8 cellular contexts compared by ENCODE assay signal in genomic region chr12:31589582-31589895, GRCh38. TPM values are rescaled to one million over a fixed set of nuclear protein-coding genes. Genes with fewer than 3 reads are reported as not detected.
DNase-seq lines count a peak whose midpoint lies in the region; ATAC-seq and TF ChIP-seq lines count a peak whose summit lies in the region.

No MANE protein-coding gene starts in this region.

- peak; percentile 60 for ATAC-seq in stimulated activated effector memory CD8-positive, alpha-beta T cell treated with anti-CD3 and anti-CD28 coated beads, Interleukin-12 subunit alpha, Interleukin-12 subunit beta, amount 100 ng/mL, for 72 hours
- no peak for ATAC-seq in HG02981 (IDR thresholded peaks at IDR 0.05; ENCODE audit: unreplicated experiment)

- DNase-seq in Caco-2 (no peak), HFF-Myc (ENCODE audit: extremely low read depth, low read depth) (no peak), activated gamma-delta T cell treated with Interleukin-2 at 50 U/mL for 16 hours (peak; percentile 5), NCI-H226 (no peak), COLO829 (ENCODE audit: low spot score) (no peak)
- DNase-seq in stimulated activated effector memory CD8-positive, alpha-beta T cell treated with anti-CD3 and anti-CD28 coated beads, Interleukin-12 subunit alpha, Interleukin-12 subunit beta, amount 100 ng/mL, for 72 hours (ENCODE audit: low spot score in 2 of 2) = no peak

- intact Hi-C loops in Caco-2 (cut with micrococcal nuclease; ENCODE audit: unreplicated experiment) = no loop called here

- H3K36me3 Mint-ChIP-seq in Caco-2 (ENCODE audit: insufficient read depth, unreplicated experiment) = peaks cover 11% of the 10 kb centered on the region
- no peaks in the 10 kb centered on the region for H3K36me3 Mint-ChIP-seq in stimulated activated effector memory CD8-positive, alpha-beta T cell treated with anti-CD3 and anti-CD28 coated beads, Interleukin-12 subunit alpha, Interleukin-12 subunit beta, amount 100 ng/mL, for 72 hours

- BruUV-seq in Caco-2 (replicated peaks; lab: Mats Ljungman, UMichigan) = no TSS peak

- H3K4me1 ChIP-seq in Caco-2 = peaks cover 15% of the 10 kb centered on the region; the same call in 1 of the 2 replicates

- CTCF ChIA-PET in Caco-2 (lab: Charles Lee) = no interaction called here

- H3K4me1 Mint-ChIP-seq in Caco-2 (ENCODE audit: low read depth, unreplicated experiment) = peaks cover 22% of the 10 kb centered on the region
- peaks cover 14% of the 10 kb centered on the region for H3K4me1 Mint-ChIP-seq in stimulated activated effector memory CD8-positive, alpha-beta T cell treated with anti-CD3 and anti-CD28 coated beads, Interleukin-12 subunit alpha, Interleukin-12 subunit beta, amount 100 ng/mL, for 72 hours

- no peaks in the 10 kb centered on the region for H3K27me3 Mint-ChIP-seq in Caco-2 (ENCODE audit: insufficient read depth, unreplicated experiment)

- peak overlapping the region; percentile 90 for H3K4me3 Mint-ChIP-seq in Caco-2 (ENCODE audit: unreplicated experiment)
- peak overlapping the region; percentile 65 for H3K4me3 Mint-ChIP-seq in stimulated activated effector memory CD8-positive, alpha-beta T cell treated with anti-CD3 and anti-CD28 coated beads, Interleukin-12 subunit alpha, Interleukin-12 subunit beta, amount 100 ng/mL, for 72 hours

- peaks cover 5% of the 10 kb centered on the region; the same call in 1 of the 2 replicates for H3K36me3 ChIP-seq in Caco-2 (ENCODE audit: control insufficient read depth, insufficient read depth, low read length)

- H3K27me3 ChIP-seq in Caco-2 (replicated peaks; ENCODE audit: control insufficient read depth, insufficient read depth, low read length) = no peaks in the 10 kb centered on the region

- no peaks in the 10 kb centered on the region for H3K9me3 Mint-ChIP-seq in Caco-2 (ENCODE audit: unreplicated experiment)
- no peaks in the 10 kb centered on the region for H3K9me3 Mint-ChIP-seq in stimulated activated effector memory CD8-positive, alpha-beta T cell treated with anti-CD3 and anti-CD28 coated beads, Interleukin-12 subunit alpha, Interleukin-12 subunit beta, amount 100 ng/mL, for 72 hours

- H3K27ac Mint-ChIP-seq in Caco-2 (ENCODE audit: unreplicated experiment) = peak overlapping the region; percentile 70
- no peak overlapping the region for H3K27ac Mint-ChIP-seq in stimulated activated effector memory CD8-positive, alpha-beta T cell treated with anti-CD3 and anti-CD28 coated beads, Interleukin-12 subunit alpha, Interleukin-12 subunit beta, amount 100 ng/mL, for 72 hours

- H3K9me3 ChIP-seq in Caco-2 = no peaks in the 10 kb centered on the region

- H3K4me3 ChIP-seq in Caco-2 (ENCODE audit: low read depth, low read length) = peak overlapping the region; percentile 85
- peak overlapping the region; percentile 72 for H3K4me3 ChIP-seq in HFF-Myc (replicated peaks; ENCODE audit: low read depth, low read length)
- H3K4me3 ChIP-seq in iPS-11a (ENCODE audit: low read depth, low read length) = peak overlapping the region; percentile 82

- POLR2A ChIA-PET in Caco-2 (lab: Charles Lee) = interaction anchor here (0.6 to 1.6 kb wide), 3 partner anchors 71 to 219 kb away, joined by 3 to 8 read pairs (median 3); no protein-coding TSS in a partner anchor

- TF ChIP-seq CTCF in Caco-2 (IDR thresholded peaks at IDR 0.05; ENCODE audit: insufficient read depth in 1 of 2, low read depth in 1 of 2, low read length in 1 of 2, severe bottlenecking in 1 of 2, unreplicated experiment in 1 of 2) (no peak), HFF-Myc (IDR thresholded peaks at IDR 0.05; ENCODE audit: low read depth, low read length, missing control alignments) (no peak)

RNA-seq across cellular contexts. Expression of gene DENND5B, which starts 1.4 kb away (rescaled TPM):
- 34.9 and 36.0 TPM in 2 replicates for total RNA-seq in Caco-2 (2022)
